ENCODE assay signal across 17 cellular contexts in the genomic region with DNA sequence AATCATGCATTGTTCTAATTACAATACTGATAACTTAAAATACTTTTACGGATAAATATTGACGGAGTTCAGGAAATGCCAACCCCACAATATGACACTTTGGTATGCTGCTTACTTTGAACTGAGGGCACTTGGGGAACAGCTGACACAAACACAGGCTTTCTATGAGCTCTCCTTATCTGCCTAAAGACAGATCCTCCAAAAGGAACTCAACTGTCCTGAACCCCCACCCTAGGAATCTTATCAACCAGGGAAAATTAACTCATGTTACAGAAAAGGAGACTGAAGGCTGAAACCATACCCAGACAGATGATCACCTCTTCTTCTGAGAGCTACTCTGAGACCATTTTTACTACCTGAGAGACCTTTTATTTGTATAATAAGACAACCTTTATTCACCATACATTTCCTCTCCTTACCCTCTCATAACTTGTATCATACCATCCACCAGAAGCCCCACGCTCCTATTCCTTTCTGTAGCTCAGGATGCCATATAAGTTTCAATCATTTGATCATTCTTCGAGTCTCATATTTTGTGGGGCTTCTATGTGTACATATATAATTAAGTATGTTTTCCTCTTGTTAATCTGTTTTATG.
"Had no signal": no experiment of that assay in that cellular context is flagged by ENCODE, and none has a peak within 500 bp of the region (broad histone marks: within the 10 kb centered on the region; RNA-seq: fewer than 3 reads in every experiment).

No MANE protein-coding gene starts in this region.

- H3K4me1 ChIP-seq: left ventricle myocardium inferior, stomach had no signal

- H3K36me3 ChIP-seq: neutrophil, thoracic aorta had no signal

- DNase-seq: activated CD4-positive, CD25-positive, alpha-beta regulatory T cell; activated effector memory CD4-positive, alpha-beta T cell treated with anti-CD3 and anti-CD28 coated beads, Interleukin-2, amount 50 U/mL, for 16 hours; activated T-cell treated with anti-CD3 and anti-CD28 coated beads, Interleukin-2, amount 50 U/mL, for 24 hours; amygdala; cerebellar nuclear complex; foreskin melanocyte; heart left ventricle; left ventricle myocardium inferior; mesenchymal stem cell; posterior cingulate gyrus; small intestine; stomach; T1000 had no signal

- H3K27ac Mint-ChIP-seq: activated naive CD8-positive, alpha-beta T cell; activated T-cell treated with anti-CD3 and anti-CD28 coated beads, Interleukin-2, amount 50 U/mL, for 24 hours; brain had no signal

- H3K27me3 Mint-ChIP-seq: activated naive CD8-positive, alpha-beta T cell; activated T-cell treated with anti-CD3 and anti-CD28 coated beads, Interleukin-2, amount 50 U/mL, for 24 hours; brain had no signal

- H3K4me3 Mint-ChIP-seq: activated naive CD8-positive, alpha-beta T cell; activated T-cell treated with anti-CD3 and anti-CD28 coated beads, Interleukin-2, amount 50 U/mL, for 24 hours; brain had no signal

- H3K4me3 ChIP-seq: heart left ventricle, left ventricle myocardium inferior, stomach, thoracic aorta had no signal

- H3K9me3 Mint-ChIP-seq: activated T-cell treated with anti-CD3 and anti-CD28 coated beads, Interleukin-2, amount 50 U/mL, for 24 hours; brain had no signal

- H3K9me3 ChIP-seq: neutrophil, stomach, thoracic aorta had no signal

- H3K27me3 ChIP-seq: heart left ventricle, neutrophil, stomach had no signal

- H3K27ac ChIP-seq: heart left ventricle, left ventricle myocardium inferior, neutrophil, stomach, thoracic aorta had no signal
